In genomic region chr6:32608374-32608773, GRCh38 we compare ENCODE assay signal across 22 cellular contexts. TPM values are rescaled to one million over a fixed set of nuclear protein-coding genes. Genes with fewer than 3 reads are reported as not detected.
DNase-seq lines count a peak whose midpoint lies in the region; ATAC-seq, FAIRE-seq and TF ChIP-seq lines count a peak whose summit lies in the region.
"Had no signal": no experiment of that assay in that cellular context is flagged by ENCODE, and none has a peak within 500 bp of the region (broad histone marks: within the 10 kb centered on the region; RNA-seq: fewer than 3 reads in every experiment).

No MANE protein-coding gene starts in this region.

- H3K36me3 Mint-ChIP-seq in progenitor cell of endocrine pancreas (ENCODE audit: insufficient read depth): no peaks in the 10 kb centered on the region

- no TSS peak for BruUV-seq in GM12878 (replicated peaks; lab: Mats Ljungman, UMichigan)

- no peak for TF ChIP-seq POLR2A in GM12878 (IDR thresholded peaks at IDR 0.05; ENCODE audit: low read depth, low read length)

- no peak overlapping the region; the same call in 1 of the 2 replicates for H2AFZ ChIP-seq in GM12878 (ENCODE audit: control insufficient read depth, low read depth, low read length)

- no peaks in the 10 kb centered on the region for H3K4me1 Mint-ChIP-seq in progenitor cell of endocrine pancreas (ENCODE audit: low read depth)

- intact Hi-C loops in GM12878 (cut with micrococcal nuclease; ENCODE audit: unreplicated experiment): loop anchor here (2.0 to 10.0 kb wide), 2 partner anchors 20 to 246 kb away; partner anchors contain the start of genes HLA-DRB1, PSMB9 and TAP1

- H3K9me3 ChIP-seq in DOHH2 (ENCODE audit: control insufficient read depth, insufficient read depth, low read length) (no peaks in the 10 kb centered on the region), GM12878 (replicated peaks; ENCODE audit: control insufficient read depth, insufficient read depth, low read length) (no peaks in the 10 kb centered on the region; the same call in 2 of the 3 replicates)
- H3K9me3 ChIP-seq: gastroesophageal sphincter, thyroid gland had no signal

- H3K9me3 Mint-ChIP-seq in progenitor cell of endocrine pancreas (ENCODE audit: low read depth): no peaks in the 10 kb centered on the region

- SMC1A ChIA-PET in GM12878 (lab: Charles Lee; ENCODE audit: uncharacterized antibody, unreplicated experiment): interaction anchor here (0.8 to 5.8 kb wide), 6 partner anchors 14 to 169 kb away, joined by 3 to 36 read pairs (median 10); partner anchors contain the start of genes HLA-DQB1 and HLA-DRA

- H3K27me3 Mint-ChIP-seq in progenitor cell of endocrine pancreas: peaks cover 8% of the 10 kb centered on the region

- no peak for TF ChIP-seq EP300 in GM12878 (IDR thresholded peaks at IDR 0.05; ENCODE audit: borderline replicate concordance in 1 of 2, control insufficient read depth in 1 of 2, low read depth in 2 of 2, low read length in 2 of 2)

- H3K36me3 ChIP-seq in DOHH2 (ENCODE audit: control insufficient read depth, low read length): no peaks in the 10 kb centered on the region
- H3K36me3 ChIP-seq in GM12878 (ENCODE audit: control insufficient read depth in 2 of 2, insufficient read depth in 2 of 2, low read length in 1 of 2): no peaks in the 10 kb centered on the region
- H3K36me3 ChIP-seq: gastroesophageal sphincter, thyroid gland had no signal

- H3K9ac ChIP-seq in GM12878 (ENCODE audit: control insufficient read depth, insufficient read depth, low read length): peak overlapping the region; percentile 68
- H3K9ac ChIP-seq: KMS-11 had no signal

- H3F3A ChIP-seq in DOHH2 (ENCODE audit: control insufficient read depth, insufficient read depth): no peaks in the 10 kb centered on the region

- DNase-seq in GM18507 (ENCODE audit: extremely low spot score, insufficient read length, low read depth) (no peak), GM12878 (ENCODE audit: low read depth, low spot score) (no peak), progenitor cell of endocrine pancreas (ENCODE audit: low spot score, unreplicated experiment) (no peak), NCI-H1105 treated with DMSO at 0.1 percent for 48 hours (lab: John Stamatoyannopoulos, UW) (no peak), putamen (ENCODE audit: low spot score) (no peak)
- DNase-seq: activated CD4-positive, CD25-positive, alpha-beta regulatory T cell treated with anti-CD3 and anti-CD28 coated beads, Interleukin-2, amount 50 U/mL, for 72 hours; activated gamma-delta T cell; AML-193; left colon; NCI-H1048; NCI-H2081; NK-92 treated with Interleukin-12 subunit alpha and Interleukin-12 subunit beta, amount 100 ng/mL, for 24 hours; thyroid gland had no signal

- H3K27me3 ChIP-seq in DOHH2 (ENCODE audit: control insufficient read depth, low read length) (no peaks in the 10 kb centered on the region), GM12878 (replicated peaks in 1 of 2; ENCODE audit: control insufficient read depth in 2 of 2, insufficient read depth in 2 of 2, low read length in 1 of 2) (no peaks in the 10 kb centered on the region)
- H3K27me3 ChIP-seq: gastroesophageal sphincter, thyroid gland had no signal

- CTCF ChIA-PET in GM12878 (lab: Yijun Ruan, JAX): interaction anchor here (2.5 kb wide), 1 partner anchor 13 kb away, joined by 13 read pairs; no protein-coding TSS in a partner anchor

- H3K4me1 ChIP-seq in DOHH2 (ENCODE audit: control insufficient read depth, low read length): peaks cover 32% of the 10 kb centered on the region
- H3K4me1 ChIP-seq in GM12878 (ENCODE audit: control insufficient read depth, insufficient read depth, low read length): peaks cover 17% of the 10 kb centered on the region
- H3K4me1 ChIP-seq: gastroesophageal sphincter, thyroid gland had no signal

- H3K9me2 ChIP-seq in DOHH2 (replicated peaks; ENCODE audit: control insufficient read depth, low read length): no peaks in the 10 kb centered on the region

- H3K27ac ChIP-seq in DOHH2 (ENCODE audit: low read depth, low read length) (no peak overlapping the region), GM12878 (ENCODE audit: control insufficient read depth, insufficient read depth) (peak overlapping the region; percentile 95)
- H3K27ac ChIP-seq: KMS-11 had no signal

- in situ Hi-C loops in GM12878 (cut with MboI): loop anchor here (25.0 kb wide), 1 partner anchor 1046 kb away; the partner anchor contains the start of gene LTA

- H3K79me2 ChIP-seq in DOHH2 (ENCODE audit: control insufficient read depth, low read length) (no peaks in the 10 kb centered on the region), GM12878 (ENCODE audit: control insufficient read depth, insufficient read depth, low read length) (peaks cover 19% of the 10 kb centered on the region)

- TF ChIP-seq CTCF in DOHH2 (IDR thresholded peaks at IDR 0.05; ENCODE audit: low read depth, low read length, poor library complexity, severe bottlenecking) (peak; percentile 44), GM12878 (IDR thresholded peaks at IDR 0.05 in 2 of 3, conservative IDR thresholded peaks at IDR 0.05 in 1 of 3; ENCODE audit: control insufficient read depth in 2 of 3, extremely low read depth in 1 of 3, insufficient read depth in 1 of 3, low read depth in 3 of 3, low read length in 3 of 3) (0 out of 6 replicates have a peak, but pooled peaks of 1 of the 3 experiments have one; percentile 16), progenitor cell of endocrine pancreas (IDR thresholded peaks at IDR 0.05; ENCODE audit: unreplicated experiment) (peak; percentile 50)

- H3K27ac Mint-ChIP-seq in progenitor cell of endocrine pancreas: no peak overlapping the region

- no peak overlapping the region for H3K4me3 ChIP-seq in DOHH2 (ENCODE audit: low read length)
- no peak overlapping the region for H3K4me3 ChIP-seq in GM12878
- H3K4me3 ChIP-seq: gastroesophageal sphincter, thyroid gland had no signal

- H3K4me3 Mint-ChIP-seq in progenitor cell of endocrine pancreas (ENCODE audit: low read depth): no peak overlapping the region

- peak; percentile 11 for ATAC-seq in GM12878
- ATAC-seq in GM19455 (IDR thresholded peaks at IDR 0.05; ENCODE audit: unreplicated experiment): no peak
- ATAC-seq: gastroesophageal sphincter, left colon, SK-N-SH treated with all-trans-retinoic acid at 6 μM for 48 hours had no signal

- peak; percentile 64 for FAIRE-seq in GM18507 (lab: Jason Lieb, UNC)
- no peak for FAIRE-seq in GM12878 (lab: Jason Lieb, UNC)
- FAIRE-seq: G401.6 had no signal

- RAD21 ChIA-PET in GM12878 (lab: Charles Lee; ENCODE audit: unreplicated experiment): interaction anchor here (1.9 to 3.2 kb wide), 2 partner anchors 14 to 28 kb away, joined by 9 to 21 read pairs; partner anchors contain the start of gene HLA-DQA1

- POLR2A ChIA-PET in GM12878 (lab: Charles Lee): interaction anchor here (0.7 to 4.8 kb wide), 3 partner anchors 14 to 58 kb away, joined by 3 to 50 read pairs (median 27); partner anchors contain the start of genes HLA-DQA1 and HLA-DQB1

- H3K4me2 ChIP-seq in DOHH2 (ENCODE audit: low read length) (no peak overlapping the region), GM12878 (ENCODE audit: control insufficient read depth, insufficient read depth) (peak overlapping the region; percentile 74)
- H3K4me2 ChIP-seq: KMS-11 had no signal

- H4K20me1 ChIP-seq in DOHH2 (ENCODE audit: control insufficient read depth, insufficient read depth, low read depth, low read length): no peaks in the 10 kb centered on the region
- H4K20me1 ChIP-seq in GM12878 (ENCODE audit: control insufficient read depth, insufficient read depth): no peaks in the 10 kb centered on the region

- TF ChIP-seq RAD21 in GM12878 (IDR thresholded peaks at IDR 0.05; ENCODE audit: insufficient read depth, low read depth, low read length): no peak

- WGBS in GM12878 (ENCODE audit: insufficient coverage, insufficient replicate concordance, low lambda C conversion rate, missing lambda C conversion rate): 0% methylated on average over 3 of the region's 3 CpGs

RNA-seq across cellular contexts. Expression of gene HLA-DRB1, which starts 18.7 kb away (rescaled TPM):
- total RNA-seq in GM12878 (2013; cell fraction: nucleolus; rRNA removed): 285 and 299 TPM in 2 replicates
- 585 and 596 TPM in 2 replicates for total RNA-seq in GM12878 (2014; rRNA removed)
- total RNA-seq in GM12878 (2014; rRNA removed; fragmentation: Illumina TruSeq; extraction: Trizol): 543 and 546 TPM in 2 replicates
- 718 and 768 TPM in 2 replicates for total RNA-seq in GM12878 (2021)
- 440 TPM for polyA plus RNA-seq in GM12878 (2011; ENCODE audit: low read depth)
- polyA plus RNA-seq in GM12878 (2011; rRNA removed): 684 and 1,082 TPM in 2 replicates
- 1,851 and 2,227 TPM in 2 replicates for polyA plus RNA-seq in GM12878 (2011; cell fraction: cytosol; rRNA removed)
- 730 and 992 TPM in 2 replicates for polyA plus RNA-seq in GM12878 (2011; cell fraction: nucleus; rRNA removed)
- polyA plus RNA-seq in GM12878 (2012): 697 and 802 TPM in 2 replicates
- polyA plus RNA-seq in GM12878 (2014; fragmentation: Illumina TruSeq; extraction: Trizol): 462 and 549 TPM in 2 replicates
- polyA plus RNA-seq in GM12878 (2014; fragmentation: Nextera tagmentation; extraction: Ambion mirVana): 100 to 1,000 TPM; 312 to 364 TPM
- polyA plus RNA-seq in GM12878 (2014; rRNA removed): 623 and 640 TPM in 2 replicates
- 100 to 1,000 TPM; 839 to 871 TPM for polyA plus RNA-seq in GM12878 (2016; fragmentation: Nextera tagmentation; extraction: Ambion mirVana)
- polyA minus RNA-seq in GM12878 (2011; rRNA and poly(A)+ RNA removed): 527 and 1,029 TPM in 2 replicates
- polyA minus RNA-seq in GM12878 (2011; cell fraction: cytosol; rRNA and poly(A)+ RNA removed): 229 and 257 TPM in 2 replicates
- 78.9 and 81.7 TPM in 2 replicates for polyA minus RNA-seq in GM12878 (2011; cell fraction: nucleus; rRNA and poly(A)+ RNA removed)
- total RNA-seq in progenitor cell of endocrine pancreas: 4.6 and 7.7 TPM in 2 replicates

RNA-seq across cellular contexts. Expression of gene HLA-DQA1, which starts 28.8 kb away (rescaled TPM):
- total RNA-seq in GM12878 (2013; cell fraction: nucleolus; rRNA removed): 554 and 568 TPM in 2 replicates
- total RNA-seq in GM12878 (2014; rRNA removed) (395 and 433 TPM in 2 replicates), GM12878 (2014; rRNA removed; fragmentation: Illumina TruSeq; extraction: Trizol) (498 and 529 TPM in 2 replicates), GM12878 (2021) (664 and 712 TPM in 2 replicates), progenitor cell of endocrine pancreas (not detected in 2 replicates)
- 695 TPM for polyA plus RNA-seq in GM12878 (2011; ENCODE audit: low read depth)
- polyA plus RNA-seq in GM12878 (2011; rRNA removed) (1,353 and 1,769 TPM in 2 replicates), GM12878 (2014; fragmentation: Illumina TruSeq; extraction: Trizol) (792 and 799 TPM in 2 replicates), GM12878 (2014; fragmentation: Nextera tagmentation; extraction: Ambion mirVana) (100 to 1,000 TPM; 327 to 423 TPM), GM12878 (2014; rRNA removed) (515 and 552 TPM in 2 replicates), GM12878 (2016; fragmentation: Nextera tagmentation; extraction: Ambion mirVana) (100 to 1,000 TPM; 289 to 291 TPM)
- polyA plus RNA-seq in GM12878 (2011; cell fraction: cytosol; rRNA removed): 1,120 and 1,165 TPM in 2 replicates
- polyA plus RNA-seq in GM12878 (2011; cell fraction: nucleus; rRNA removed): 377 and 747 TPM in 2 replicates
- polyA plus RNA-seq in GM12878 (2012): 836 and 943 TPM in 2 replicates
- polyA minus RNA-seq in GM12878 (2011; rRNA and poly(A)+ RNA removed): 1,376 and 1,606 TPM in 2 replicates
- 271 and 297 TPM in 2 replicates for polyA minus RNA-seq in GM12878 (2011; cell fraction: cytosol; rRNA and poly(A)+ RNA removed)
- polyA minus RNA-seq in GM12878 (2011; cell fraction: nucleus; rRNA and poly(A)+ RNA removed): 136 and 138 TPM in 2 replicates
- total RNA-seq: NCI-H460, renal cortical epithelial cell, RPMI7951 had no signal

RNA-seq across cellular contexts. Expression of gene HLA-DQB1, which starts 58.1 kb away (rescaled TPM):
- 33.4 and 35.5 TPM in 2 replicates for total RNA-seq in GM12878 (2013; cell fraction: nucleolus; rRNA removed)
- total RNA-seq in GM12878 (2014; rRNA removed): 127 and 148 TPM in 2 replicates
- total RNA-seq in GM12878 (2014; rRNA removed; fragmentation: Illumina TruSeq; extraction: Trizol): 70.6 and 77.7 TPM in 2 replicates
- 119 and 121 TPM in 2 replicates for total RNA-seq in GM12878 (2021)
- 59.9 TPM for polyA plus RNA-seq in GM12878 (2011; ENCODE audit: low read depth)
- 253 and 403 TPM in 2 replicates for polyA plus RNA-seq in GM12878 (2011; rRNA removed)
- 441 and 443 TPM in 2 replicates for polyA plus RNA-seq in GM12878 (2011; cell fraction: cytosol; rRNA removed)
- 161 and 278 TPM in 2 replicates for polyA plus RNA-seq in GM12878 (2011; cell fraction: nucleus; rRNA removed)
- polyA plus RNA-seq in GM12878 (2012): 229 and 247 TPM in 2 replicates
- polyA plus RNA-seq in GM12878 (2014; fragmentation: Illumina TruSeq; extraction: Trizol): 46.4 and 73.9 TPM in 2 replicates
- polyA plus RNA-seq in GM12878 (2014; fragmentation: Nextera tagmentation; extraction: Ambion mirVana): 10 to 100 TPM; 38.1 to 66.1 TPM
- 106 and 112 TPM in 2 replicates for polyA plus RNA-seq in GM12878 (2014; rRNA removed)
- polyA plus RNA-seq in GM12878 (2016; fragmentation: Nextera tagmentation; extraction: Ambion mirVana): 10 to 100 TPM; 85.5 to 97.3 TPM
- polyA minus RNA-seq in GM12878 (2011; rRNA and poly(A)+ RNA removed): 133 and 245 TPM in 2 replicates
- polyA minus RNA-seq in GM12878 (2011; cell fraction: cytosol; rRNA and poly(A)+ RNA removed): 80.3 and 81.3 TPM in 2 replicates
- polyA minus RNA-seq in GM12878 (2011; cell fraction: nucleus; rRNA and poly(A)+ RNA removed): 64.9 and 68.1 TPM in 2 replicates
- total RNA-seq in progenitor cell of endocrine pancreas: 6.1 TPM in 2 replicates
- total RNA-seq: RPMI7951 had no signal

Comparison
In these comparisons a context has a peak if more than half of its experiments do, and no peak if none do; other contexts are left out.
1. RNA of gene HLA-DRB1, which starts 18.7 kb away (total RNA-seq): 285 to 768 TPM in GM12878; 4.6 to 7.7 TPM in progenitor cell of endocrine pancreas; every median in the first group is over 10 times any median in the second.
2. RNA of gene HLA-DQA1, which starts 28.8 kb away (total RNA-seq): 395 to 712 TPM in GM12878; not detected in progenitor cell of endocrine pancreas; every median in the first group is over 100 times any median in the second.